ENCODE assay signal across 10 cellular contexts in genomic region chr12:57852620-57853509, GRCh38. TPM values are rescaled to one million over a fixed set of nuclear protein-coding genes. Genes with fewer than 3 reads are reported as not detected.
DNase-seq lines count a peak whose midpoint lies in the region; ATAC-seq and TF ChIP-seq lines count a peak whose summit lies in the region.
"Had no signal": no experiment of that assay in that cellular context is flagged by ENCODE, and none has a peak within 500 bp of the region (broad histone marks: within the 10 kb centered on the region; RNA-seq: fewer than 3 reads in every experiment).

No MANE protein-coding gene starts in this region.

- no TSS peak for BruUV-seq in A673 (replicated peaks; lab: Mats Ljungman, UMichigan)

- H3K27ac ChIP-seq in foreskin keratinocyte (no peak overlapping the region), uterus (peak overlapping the region; percentile 89 to 100), A673 (ENCODE audit: low read depth, low read length, poor library complexity, severe bottlenecking) (no peak overlapping the region), Karpas-422 (ENCODE audit: low read length) (no peak overlapping the region)

- POLR2A ChIA-PET in naive thymus-derived CD8-positive, alpha-beta T cell (lab: Charles Lee), result interaction anchor here (0.6 to 1.5 kb wide), 2 partner anchors 10 to 18 kb away, joined by 3 read pairs; no protein-coding TSS in a partner anchor
- POLR2A ChIA-PET in A673 (lab: Charles Lee; ENCODE audit: low non-redundant PET), result no interaction called here

- no peaks in the 10 kb centered on the region for H3K9me3 ChIP-seq in uterus
- H3K9me3 ChIP-seq in A673 (ENCODE audit: low read depth, low read length, poor library complexity, severe bottlenecking), result no peaks in the 10 kb centered on the region
- no peaks in the 10 kb centered on the region for H3K9me3 ChIP-seq in Karpas-422 (ENCODE audit: low read length)

- intact Hi-C loops in uterus (cut with DNase I; ENCODE audit: low total_unique reads) (no loop called here), A673 (cut with micrococcal nuclease; ENCODE audit: unreplicated experiment) (no loop called here)

- H3K27me3 ChIP-seq in foreskin keratinocyte, result peaks cover 17% of the 10 kb centered on the region
- H3K27me3 ChIP-seq in uterus, result no peaks in the 10 kb centered on the region
- H3K27me3 ChIP-seq in A673 (replicated peaks; ENCODE audit: insufficient read depth, low read depth, low read length, poor library complexity), result no peaks in the 10 kb centered on the region
- no peaks in the 10 kb centered on the region for H3K27me3 ChIP-seq in Karpas-422 (ENCODE audit: low read length)

- no peaks in the 10 kb centered on the region for H4K20me1 ChIP-seq in Karpas-422 (ENCODE audit: insufficient read depth, low read depth, low read length)

- DNase-seq in NCI-H82 (lab: John Stamatoyannopoulos, UW) (peak; percentile 44), NCI-H82 treated with DMSO at 0.1 percent for 48 hours (lab: John Stamatoyannopoulos, UW; ENCODE audit: unreplicated experiment) (no peak), foreskin keratinocyte (no peak), uterus (peak; percentile 71 to 82), A673 (ENCODE audit: low spot score) (no peak), Karpas-422 (no peak)
- DNase-seq in naive thymus-derived CD8-positive, alpha-beta T cell, result no peak
- DNase-seq: ACHN; activated CD4-positive, alpha-beta T cell treated with anti-CD3 and anti-CD28 coated beads, Interleukin-2, amount 10 ng/mL, durations not matched to agents 7 days and 5 days had no signal

- no peaks in the 10 kb centered on the region for H3K9me3 Mint-ChIP-seq in naive thymus-derived CD8-positive, alpha-beta T cell
- H3K9me3 Mint-ChIP-seq: activated CD4-positive, alpha-beta T cell treated with anti-CD3 and anti-CD28 coated beads, Interleukin-2, amount 10 ng/mL, durations not matched to agents 7 days and 5 days had no signal

- peak in 1 of 2 donors; percentile 42 for TF ChIP-seq POLR2A in uterus (IDR thresholded peaks at IDR 0.05)

- H3K27ac Mint-ChIP-seq in naive thymus-derived CD8-positive, alpha-beta T cell, result peak overlapping the region in 1 of 10 donors; percentile 59
- H3K27ac Mint-ChIP-seq: activated CD4-positive, alpha-beta T cell treated with anti-CD3 and anti-CD28 coated beads, Interleukin-2, amount 10 ng/mL, durations not matched to agents 7 days and 5 days had no signal

- H3K4me1 ChIP-seq in foreskin keratinocyte (no peaks in the 10 kb centered on the region), uterus (peaks cover 0 to 4% of the 10 kb centered on the region in 2 donors), A673 (ENCODE audit: insufficient read depth, low read length, poor library complexity, severe bottlenecking) (peaks cover 3% of the 10 kb centered on the region), Karpas-422 (ENCODE audit: low read length) (peaks cover 7% of the 10 kb centered on the region)

- no peaks in the 10 kb centered on the region for H3K9me2 ChIP-seq in Karpas-422 (replicated peaks; ENCODE audit: insufficient read depth, low read length)

- H3K4me2 ChIP-seq in Karpas-422 (ENCODE audit: low read depth, low read length, poor library complexity, severe bottlenecking), result no peak overlapping the region

- H3K9ac ChIP-seq in Karpas-422 (ENCODE audit: low read length), result no peak overlapping the region

- peaks cover 17 to 27% (median 26%) of the 10 kb centered on the region in 4 donors for H3K4me1 Mint-ChIP-seq in naive thymus-derived CD8-positive, alpha-beta T cell

- no peaks in the 10 kb centered on the region for H3K36me3 ChIP-seq in uterus
- H3K36me3 ChIP-seq in A673 (ENCODE audit: insufficient read depth, low read length, poor library complexity, severe bottlenecking), result no peaks in the 10 kb centered on the region
- H3K36me3 ChIP-seq in Karpas-422 (ENCODE audit: insufficient read depth, low read length), result no peaks in the 10 kb centered on the region

- H2AFZ ChIP-seq in Karpas-422 (ENCODE audit: low read length), result no peak overlapping the region

- CTCF ChIA-PET in A673 (lab: Charles Lee), result interaction anchor here (0.6 kb wide), 1 partner anchor 19 kb away, joined by 9 read pairs; no protein-coding TSS in a partner anchor

- peak overlapping the region; percentile 15 to 79 (median 50) for H3K4me3 Mint-ChIP-seq in naive thymus-derived CD8-positive, alpha-beta T cell
- H3K4me3 Mint-ChIP-seq: activated CD4-positive, alpha-beta T cell treated with anti-CD3 and anti-CD28 coated beads, Interleukin-2, amount 10 ng/mL, durations not matched to agents 7 days and 5 days had no signal

- H3K27me3 Mint-ChIP-seq in naive thymus-derived CD8-positive, alpha-beta T cell, result peaks cover 0 to 22% (median 2%) of the 10 kb centered on the region in 5 donors

- TF ChIP-seq CTCF in foreskin keratinocyte (conservative IDR thresholded peaks at IDR 0.05) (no peak), uterus (IDR thresholded peaks at IDR 0.05) (peak; percentile 12 to 35 (median 22)), A673 (conservative IDR thresholded peaks at IDR 0.05; ENCODE audit: low read depth, low read length) (no peak)

- H3K36me3 Mint-ChIP-seq in naive thymus-derived CD8-positive, alpha-beta T cell, result no peaks in the 10 kb centered on the region

- peak overlapping the region; percentile 26 to 36 for H3K4me3 ChIP-seq in uterus
- H3K4me3 ChIP-seq in A673 (ENCODE audit: low read depth, low read length, poor library complexity, severe bottlenecking), result no peak overlapping the region
- no peak overlapping the region for H3K4me3 ChIP-seq in Karpas-422 (ENCODE audit: low read length)

- ATAC-seq in foreskin keratinocyte (peak; percentile 7), SK-N-SH treated with all-trans-retinoic acid at 6 μM for 48 hours (no peak)
- peak in 1 of 2 donors; percentile 27 for ATAC-seq in naive thymus-derived CD8-positive, alpha-beta T cell

- no peaks in the 10 kb centered on the region for H3K79me2 ChIP-seq in Karpas-422 (ENCODE audit: low read length)

TF ChIP-seq in SK-N-SH treated with all-trans-retinoic acid at 6 μM for 48 hours, 23 proteins besides CTCF, POLR2A, EP300 and RAD21:
- TF ChIP-seq PPARA (CRISPR knock-in tag; IDR thresholded peaks at IDR 0.05; ENCODE audit: borderline replicate concordance) (no peak), ZFP30 (CRISPR knock-in tag; IDR thresholded peaks at IDR 0.05) (no peak)

RNA-seq across cellular contexts. Expression of gene CTDSP2, which starts 6.3 kb away (rescaled TPM):
- total RNA-seq in foreskin keratinocyte, result 55.3 and 60.4 TPM in 2 replicates
- polyA plus RNA-seq in foreskin keratinocyte, result 31.9 and 32.1 TPM in 2 replicates
- 100 to 1,000 TPM; 258 to 262 TPM for total RNA-seq in naive thymus-derived CD8-positive, alpha-beta T cell
- 10 to 100 TPM; 51.4 to 81.2 (median 71.5) TPM for polyA plus RNA-seq in naive thymus-derived CD8-positive, alpha-beta T cell
- 100 to 1,000 TPM in 2 of 4 donors, 10 to 100 TPM in 2; 66.2 to 212 (median 90.9) TPM for total RNA-seq in uterus
- total RNA-seq in A673 (2021), result 115 and 132 TPM in 2 replicates
- total RNA-seq in Karpas-422 (2014; rRNA removed; shearing (Covaris generic); ENCODE audit: low replicate concordance), result 10.9 and 14.2 TPM in 2 replicates

RNA-seq across cellular contexts. Expression of gene AVIL, which starts 34.3 kb away (rescaled TPM):
- total RNA-seq in foreskin keratinocyte (0.51 and 0.63 TPM in 2 replicates), uterus (10 to 100 TPM in 1 of 4 donors, 1 to 10 TPM in 2, not detected in 1; 4.4 to 21.8 (median 5.1) TPM), A673 (2021) (4.4 and 5.4 TPM in 2 replicates)
- 0.28 TPM in 2 replicates for polyA plus RNA-seq in foreskin keratinocyte
- 10 to 100 TPM; 13.4 to 16.8 TPM for total RNA-seq in naive thymus-derived CD8-positive, alpha-beta T cell
- polyA plus RNA-seq in naive thymus-derived CD8-positive, alpha-beta T cell, result under 1 TPM; 0.11 to 0.80 (median 0.13) TPM
- total RNA-seq in Karpas-422 (2014; rRNA removed; shearing (Covaris generic); ENCODE audit: low replicate concordance), result 1.7 TPM in 1 of 2 replicates, not detected in the other

Comparison
In these comparisons a context has a peak if more than half of its experiments do, and no peak if none do; other contexts are left out.
1. DNase-seq: peak in NCI-H82 (single experiment) and uterus (2 of 2); none in NCI-H82 treated with DMSO at 0.1 percent for 48 hours (single experiment), foreskin keratinocyte (0 of 2), naive thymus-derived CD8-positive, alpha-beta T cell (0 of 10), A673 (single experiment) and Karpas-422 (single experiment).
2. H3K27ac ChIP-seq: peak in uterus (2 of 2); none in foreskin keratinocyte (single experiment), A673 (single experiment) and Karpas-422 (single experiment).
3. CTCF ChIP-seq: peak in uterus (4 of 4); none in foreskin keratinocyte (single experiment) and A673 (single experiment).
4. H3K4me3 ChIP-seq: peak in uterus (2 of 2); none in A673 (single experiment) and Karpas-422 (single experiment).